Comparison of ENCODE assay signal across 33 cellular contexts in the genomic region with DNA sequence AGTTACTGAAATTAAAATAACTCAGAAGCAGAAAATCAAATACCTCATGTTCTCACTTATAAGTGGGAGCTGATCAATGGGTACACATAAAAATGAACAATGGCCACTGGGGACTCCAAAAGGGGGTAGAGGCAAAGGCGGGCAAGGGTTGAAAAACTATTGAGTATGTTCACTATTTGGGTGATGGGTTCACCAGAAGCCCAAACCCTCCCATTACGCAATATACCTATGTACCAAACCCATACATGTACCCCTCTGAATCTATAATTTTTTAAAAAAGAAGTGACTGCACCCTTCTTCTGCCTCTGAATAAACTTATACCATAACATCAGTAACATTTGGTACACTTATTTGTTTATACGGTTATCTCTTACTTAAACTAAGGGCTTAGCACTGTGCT.
"Had no signal": no experiment of that assay in that cellular context is flagged by ENCODE, and none has a peak within 500 bp of the region (broad histone marks: within the 10 kb centered on the region; RNA-seq: fewer than 3 reads in every experiment).

No MANE protein-coding gene starts in this region.

- H3K4me2 ChIP-seq: smooth muscle cell had no signal

- H3K36me3 Mint-ChIP-seq: type B pancreatic cell had no signal

- H3K4me3 ChIP-seq: ovary, psoas muscle, skin epidermis, smooth muscle cell, spleen, suprapubic skin, testis, tibial artery, transverse colon, upper lobe of right lung, uterus had no signal

- H3K36me3 ChIP-seq: neutrophil, ovary, spleen, suprapubic skin, tibial artery, transverse colon, upper lobe of right lung had no signal

- H3K9ac ChIP-seq: parathyroid adenoma had no signal

- H2AFZ ChIP-seq: parathyroid adenoma had no signal

- H3K27ac Mint-ChIP-seq: naive thymus-derived CD8-positive, alpha-beta T cell; natural killer cell treated with Interleukin-12 subunit alpha and Interleukin-12 subunit beta and Interleukin-15 and Interleukin-18, amount 100 ng/mL, for 72 hours; nephron progenitor cell; progenitor cell of endocrine pancreas; stimulated activated memory B cell treated with anti-CD40 and anti-IgM and Interleukin-4, amounts not matched to agents 10 μg/mL and 1 μg/mL and 100 μg/mL, for 72 hours; stimulated activated naive CD8-positive, alpha-beta T cell treated with anti-CD3 and anti-CD28 coated beads, Interleukin-15, amount 100 ng/mL, for 72 hours; type B pancreatic cell had no signal

- H3K79me2 ChIP-seq: parathyroid adenoma had no signal

- H3K9me3 ChIP-seq: neutrophil, ovary, psoas muscle, suprapubic skin, testis, transverse colon, uterus had no signal

- H3K9me3 Mint-ChIP-seq: type B pancreatic cell had no signal

- DNase-seq: naive thymus-derived CD8-positive, alpha-beta T cell; nephron progenitor cell; nucleus accumbens; ovary; posterior cingulate gyrus; psoas muscle; right cardiac atrium; spleen; stimulated activated CD4-positive, alpha-beta T cell treated with anti-CD3 and anti-CD28 coated beads, Interleukin-12 subunit alpha, Interleukin-12 subunit beta, amount 100 ng/mL, for 4 hours; stimulated activated CD4-positive, alpha-beta T cell treated with anti-CD3 and anti-CD28 coated beads, Interleukin-1b, Interleukin-23, amount 100 ng/mL, for 48 hours; stimulated activated CD4-positive, alpha-beta T cell treated with anti-CD3 and anti-CD28 coated beads, Interleukin-4, amount 100 ng/mL, for 1 hour; stimulated activated CD4-positive, alpha-beta T cell treated with anti-CD3 and anti-CD28 coated beads, Interleukin-4, amount 100 ng/mL, for 4 hours; stimulated activated CD8-positive, alpha-beta memory T cell treated with anti-CD3 and anti-CD28 coated beads, Interleukin-4, amount 100 ng/mL, for 48 hours; stimulated activated naive CD4-positive, alpha-beta T cell; stimulated activated naive CD8-positive, alpha-beta T cell treated with anti-CD3 and anti-CD28 coated beads, Interleukin-15, amount 100 ng/mL, for 72 hours; stimulated activated naive CD8-positive, alpha-beta T cell treated with anti-CD3 and anti-CD28 coated beads, Interleukin-15, Interleukin-2, amounts not matched to agents 100 U/mL and 50 U/mL, for 24 hours; substantia nigra; testis; tibial artery; transverse colon; upper lobe of right lung; uterus had no signal

- H3K27ac ChIP-seq: neutrophil, ovary, parathyroid adenoma, psoas muscle, skin epidermis, spleen, suprapubic skin, testis, tibial artery, transverse colon, upper lobe of right lung, uterus had no signal

- H3K4me3 Mint-ChIP-seq: naive thymus-derived CD8-positive, alpha-beta T cell; natural killer cell treated with Interleukin-12 subunit alpha and Interleukin-12 subunit beta and Interleukin-15 and Interleukin-18, amount 100 ng/mL, for 72 hours; nephron progenitor cell; neural crest cell; stimulated activated memory B cell treated with anti-CD40 and anti-IgM and Interleukin-4, amounts not matched to agents 10 μg/mL and 1 μg/mL and 100 μg/mL, for 72 hours; stimulated activated naive CD8-positive, alpha-beta T cell treated with anti-CD3 and anti-CD28 coated beads, Interleukin-15, amount 100 ng/mL, for 72 hours; type B pancreatic cell had no signal

- H3K27me3 Mint-ChIP-seq: naive thymus-derived CD8-positive, alpha-beta T cell; natural killer cell treated with Interleukin-12 subunit alpha and Interleukin-12 subunit beta and Interleukin-15 and Interleukin-18, amount 100 ng/mL, for 72 hours; progenitor cell of endocrine pancreas; stimulated activated memory B cell treated with anti-CD40 and anti-IgM and Interleukin-4, amounts not matched to agents 10 μg/mL and 1 μg/mL and 100 μg/mL, for 72 hours; stimulated activated naive CD8-positive, alpha-beta T cell treated with anti-CD3 and anti-CD28 coated beads, Interleukin-15, amount 100 ng/mL, for 72 hours; type B pancreatic cell had no signal

- ATAC-seq: naive thymus-derived CD8-positive, alpha-beta T cell; natural killer cell treated with Interleukin-12 subunit alpha and Interleukin-12 subunit beta and Interleukin-15 and Interleukin-18, amount 100 ng/mL, for 72 hours; psoas muscle; right cardiac atrium; sciatic nerve; stimulated activated memory B cell treated with anti-CD40 and anti-IgM and Interleukin-4, amounts not matched to agents 10 μg/mL and 1 μg/mL and 100 μg/mL, for 72 hours; stimulated activated naive CD8-positive, alpha-beta T cell treated with anti-CD3 and anti-CD28 coated beads, Interleukin-15, amount 100 ng/mL, for 72 hours; stimulated activated naive CD8-positive, alpha-beta T cell treated with anti-CD3 and anti-CD28 coated beads, Interleukin-15, Interleukin-2, amounts not matched to agents 100 U/mL and 50 U/mL, for 24 hours; upper lobe of right lung had no signal

- H3K4me1 ChIP-seq: parathyroid adenoma, psoas muscle, spleen, suprapubic skin, testis, tibial artery, transverse colon, upper lobe of right lung, uterus had no signal

- H3K4me1 Mint-ChIP-seq: naive thymus-derived CD8-positive, alpha-beta T cell; nephron progenitor cell; neural crest cell; stimulated activated naive CD8-positive, alpha-beta T cell treated with anti-CD3 and anti-CD28 coated beads, Interleukin-15, amount 100 ng/mL, for 72 hours had no signal

- H3K27me3 ChIP-seq: neutrophil, ovary, spleen, suprapubic skin, testis, tibial artery, transverse colon, upper lobe of right lung, uterus had no signal
